In the genomic region with DNA sequence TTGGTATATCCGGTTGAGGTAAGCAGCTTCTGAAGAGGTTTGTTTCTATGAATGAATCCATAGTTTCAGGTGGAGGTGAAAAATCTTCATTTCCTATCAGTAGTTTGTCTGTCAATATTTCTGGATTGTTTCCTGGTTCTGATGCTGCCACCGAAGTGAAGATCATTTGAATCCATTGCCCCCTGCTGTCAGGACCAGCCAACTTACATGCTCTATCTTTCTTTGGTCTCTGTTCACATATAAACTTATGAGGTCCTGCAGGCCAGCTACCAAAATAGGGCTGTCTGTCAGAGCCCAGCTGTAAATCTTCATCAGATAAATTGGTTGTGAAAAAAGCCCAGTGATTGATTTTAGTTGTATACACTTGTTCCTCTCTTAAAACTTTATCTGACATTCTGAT, we compare ENCODE assay signal across 9 cellular contexts. TPM values are rescaled to one million over a fixed set of nuclear protein-coding genes. Genes with fewer than 3 reads are reported as not detected.
DNase-seq lines count a peak whose midpoint lies in the region; ATAC-seq and TF ChIP-seq lines count a peak whose summit lies in the region.
"Had no signal": no experiment of that assay in that cellular context is flagged by ENCODE, and none has a peak within 500 bp of the region (broad histone marks: within the 10 kb centered on the region; RNA-seq: fewer than 3 reads in every experiment).

No MANE protein-coding gene starts in this region.

- TF ChIP-seq CTCF in liver (IDR thresholded peaks at IDR 0.05; ENCODE audit: low read depth, low read length, missing input control), result peak; percentile 59

- H3K4me3 Mint-ChIP-seq in activated naive CD4-positive, alpha-beta T cell treated with anti-CD3 and anti-CD28 coated beads for 36 hours, result no peak overlapping the region

- no peak overlapping the region for H3K27ac Mint-ChIP-seq in activated naive CD4-positive, alpha-beta T cell treated with anti-CD3 and anti-CD28 coated beads for 36 hours

- H3K4me1 Mint-ChIP-seq in activated naive CD4-positive, alpha-beta T cell treated with anti-CD3 and anti-CD28 coated beads for 36 hours (ENCODE audit: low read depth), result peaks cover 14% of the 10 kb centered on the region

- H3K27me3 Mint-ChIP-seq in activated naive CD4-positive, alpha-beta T cell treated with anti-CD3 and anti-CD28 coated beads for 36 hours (ENCODE audit: low read depth), result no peaks in the 10 kb centered on the region

- DNase-seq in NCI-H1694 treated with DMSO at 0.1 percent for 48 hours (lab: John Stamatoyannopoulos, UW), result peak; percentile 2
- DNase-seq in NCI-H1694 (lab: John Stamatoyannopoulos, UW), result no peak
- DNase-seq in LoVo (ENCODE audit: low spot score), result peak; percentile 23
- peak; percentile 61 for DNase-seq in activated naive CD4-positive, alpha-beta T cell treated with anti-CD3 and anti-CD28 coated beads for 36 hours
- DNase-seq in T-helper 9 cell, result no peak

- WGBS in liver, result 31% methylated on average over 2 of the region's 2 CpGs

- peaks cover 0 to 18% (median 8%) of the 10 kb centered on the region in 4 donors for H3K4me1 ChIP-seq in liver (ENCODE audit: control insufficient read depth in 4 of 4, insufficient read depth in 4 of 4, low read length in 3 of 4)

- no peaks in the 10 kb centered on the region for H3K36me3 Mint-ChIP-seq in activated naive CD4-positive, alpha-beta T cell treated with anti-CD3 and anti-CD28 coated beads for 36 hours (ENCODE audit: low read depth)

- CTCF ChIA-PET in activated naive CD4-positive, alpha-beta T cell treated with anti-CD3 and anti-CD28 coated beads for 36 hours (lab: Charles Lee), result interaction anchor here (0.8 to 1.8 kb wide), 5 partner anchors 10 to 77 kb away, joined by 3 to 7 read pairs (median 4); no protein-coding TSS in a partner anchor

- no peak overlapping the region for H3K9ac ChIP-seq in liver (ENCODE audit: low read depth in 1 of 2, low read length in 2 of 2)
- H3K9ac ChIP-seq: BLaER1 treated with 17β-estradiol and CSF1 and Interleukin-3, amounts not matched to agents 10 nM and 100 nM had no signal

- intact Hi-C loops in activated naive CD4-positive, alpha-beta T cell treated with anti-CD3 and anti-CD28 coated beads for 36 hours (cut with micrococcal nuclease), result loop anchor here (1.0 to 10.0 kb wide), 6 partner anchors 62 to 572 kb away; partner anchors contain the start of gene KL

- H3K9me3 Mint-ChIP-seq in activated naive CD4-positive, alpha-beta T cell treated with anti-CD3 and anti-CD28 coated beads for 36 hours, result no peaks in the 10 kb centered on the region

- H3K27ac ChIP-seq in liver (ENCODE audit: low read depth in 1 of 2, low read length in 2 of 2), result no peak overlapping the region

- ATAC-seq in GM21367 (IDR thresholded peaks at IDR 0.05; ENCODE audit: unreplicated experiment) (peak; percentile 49), GM19395 (IDR thresholded peaks at IDR 0.05; ENCODE audit: unreplicated experiment) (no peak)

- no peaks in the 10 kb centered on the region for H3K27me3 ChIP-seq in liver (ENCODE audit: control insufficient read depth in 4 of 4, insufficient read depth in 4 of 4, low read length in 3 of 4)
- H3K27me3 ChIP-seq: BLaER1 treated with 17β-estradiol and CSF1 and Interleukin-3, amounts not matched to agents 10 nM and 100 nM had no signal

- no peak overlapping the region for H3K4me3 ChIP-seq in liver (ENCODE audit: low read depth in 1 of 3, low read length in 3 of 3)
- H3K4me3 ChIP-seq: BLaER1 treated with 17β-estradiol and CSF1 and Interleukin-3, amounts not matched to agents 10 nM and 100 nM had no signal

- H3K36me3 ChIP-seq in liver (ENCODE audit: control insufficient read depth in 4 of 4, insufficient read depth in 3 of 4, low read depth in 1 of 4, low read length in 3 of 4), result peaks cover 0 to 2% (median 0%) of the 10 kb centered on the region in 4 donors

- TF ChIP-seq RAD21 in liver (IDR thresholded peaks at IDR 0.05), result peak; percentile 84

- H3K9me3 ChIP-seq in liver (ENCODE audit: control insufficient read depth in 4 of 4, low read length in 3 of 4), result no peaks in the 10 kb centered on the region
- H3K9me3 ChIP-seq: BLaER1 treated with 17β-estradiol and CSF1 and Interleukin-3, amounts not matched to agents 10 nM and 100 nM had no signal

TF ChIP-seq in liver, 16 proteins besides CTCF, POLR2A, EP300 and RAD21:
- TF ChIP-seq HNF4G (IDR thresholded peaks at IDR 0.05) (no peak), GABPA (IDR thresholded peaks at IDR 0.05 in 1 of 2, conservative IDR thresholded peaks at IDR 0.05 in 1 of 2) (no peak), YY1 (IDR thresholded peaks at IDR 0.05) (no peak), NR2F2 (IDR thresholded peaks at IDR 0.05) (no peak)

RNA-seq across cellular contexts. Expression of gene N4BP2L1, which starts 15.2 kb away (rescaled TPM):
- total RNA-seq in activated naive CD4-positive, alpha-beta T cell treated with anti-CD3 and anti-CD28 coated beads for 36 hours, result 10 to 100 TPM; 22.6 TPM
- total RNA-seq in liver, result 10 to 100 TPM; 11.0 to 64.6 TPM
- polyA plus RNA-seq in liver, result 10 to 100 TPM; 16.4 to 36.5 TPM

Comparison
In these comparisons a context has a peak if more than half of its experiments do, and no peak if none do; other contexts are left out.
1. DNase-seq: peak in NCI-H1694 treated with DMSO at 0.1 percent for 48 hours (single experiment), LoVo (single experiment) and activated naive CD4-positive, alpha-beta T cell treated with anti-CD3 and anti-CD28 coated beads for 36 hours (single experiment); none in NCI-H1694 (single experiment) and T-helper 9 cell (single experiment).